9 cellular contexts compared by ENCODE assay signal in genomic region chr1:110243581-110243980, GRCh38. TPM values are rescaled to one million over a fixed set of nuclear protein-coding genes. Genes with fewer than 3 reads are reported as not detected.
A peak's percentile ranks its signal among the peaks of the same experiment; 100 is the strongest.
DNase-seq lines count a peak whose midpoint lies in the region; ATAC-seq and TF ChIP-seq lines count a peak whose summit lies in the region.
"Had no signal": no experiment of that assay in that cellular context is flagged by ENCODE, and none has a peak within 500 bp of the region (broad histone marks: within the 10 kb centered on the region; RNA-seq: fewer than 3 reads in every experiment).

No MANE protein-coding gene starts in this region.

- H3K9me3 ChIP-seq in OCI-LY1 (ENCODE audit: low read length) (no peaks in the 10 kb centered on the region), heart left ventricle (no peaks in the 10 kb centered on the region)

- peaks cover 24% of the 10 kb centered on the region for H3K4me1 Mint-ChIP-seq in activated CD4-positive, alpha-beta T cell treated with anti-CD3 and anti-CD28 coated beads for 36 hours
- H3K4me1 Mint-ChIP-seq in type B pancreatic cell (ENCODE audit: unreplicated experiment) = peaks cover 13% of the 10 kb centered on the region

- no peak overlapping the region for H3K4me3 ChIP-seq in OCI-LY1 (ENCODE audit: low read depth, low read length, poor library complexity, severe bottlenecking)
- no peak overlapping the region for H3K4me3 ChIP-seq in heart left ventricle

- no peak for TF ChIP-seq POLR2A in heart left ventricle (IDR thresholded peaks at IDR 0.05)

- H3K27me3 ChIP-seq in OCI-LY1 (ENCODE audit: insufficient read depth, low read length) (no peaks in the 10 kb centered on the region), heart left ventricle (no peaks in the 10 kb centered on the region)

- CTCF ChIA-PET in activated CD4-positive, alpha-beta T cell treated with anti-CD3 and anti-CD28 coated beads for 36 hours (lab: Charles Lee) = interaction anchor here (2.2 kb wide), 1 partner anchor 35 kb away, joined by 9 read pairs; no protein-coding TSS in a partner anchor

- no peaks in the 10 kb centered on the region for H3K27me3 Mint-ChIP-seq in activated CD4-positive, alpha-beta T cell treated with anti-CD3 and anti-CD28 coated beads for 36 hours
- H3K27me3 Mint-ChIP-seq in type B pancreatic cell = peaks cover 54% of the 10 kb centered on the region
- H3K27me3 Mint-ChIP-seq: CD4-positive, alpha-beta T cell had no signal

- TF ChIP-seq CTCF in OCI-LY1 (IDR thresholded peaks at IDR 0.05; ENCODE audit: low read length) (no peak), heart left ventricle (IDR thresholded peaks at IDR 0.05) (no peak), type B pancreatic cell (conservative IDR thresholded peaks at IDR 0.05) (no peak)

- H3K4me3 Mint-ChIP-seq in activated CD4-positive, alpha-beta T cell treated with anti-CD3 and anti-CD28 coated beads for 36 hours = no peak overlapping the region
- no peak overlapping the region for H3K4me3 Mint-ChIP-seq in type B pancreatic cell
- H3K4me3 Mint-ChIP-seq: CD4-positive, alpha-beta T cell had no signal

- peaks cover 13% of the 10 kb centered on the region for H3K4me1 ChIP-seq in OCI-LY1 (ENCODE audit: insufficient read depth, low read length, severe bottlenecking)
- peaks cover 0 to 16% (median 3%) of the 10 kb centered on the region in 12 donors for H3K4me1 ChIP-seq in heart left ventricle

- H3K9ac ChIP-seq in OCI-LY1 (ENCODE audit: low read length) = no peak overlapping the region

- no peaks in the 10 kb centered on the region for H3F3A ChIP-seq in OCI-LY1 (ENCODE audit: insufficient read depth, low read length)

- no peaks in the 10 kb centered on the region for H3K9me3 Mint-ChIP-seq in activated CD4-positive, alpha-beta T cell treated with anti-CD3 and anti-CD28 coated beads for 36 hours (ENCODE audit: low read depth)
- no peaks in the 10 kb centered on the region for H3K9me3 Mint-ChIP-seq in type B pancreatic cell
- H3K9me3 Mint-ChIP-seq: CD4-positive, alpha-beta T cell had no signal

- H3K27ac Mint-ChIP-seq in activated CD4-positive, alpha-beta T cell treated with anti-CD3 and anti-CD28 coated beads for 36 hours = peak overlapping the region; percentile 4
- no peak overlapping the region for H3K27ac Mint-ChIP-seq in type B pancreatic cell
- H3K27ac Mint-ChIP-seq: CD4-positive, alpha-beta T cell had no signal

- no peaks in the 10 kb centered on the region for H4K20me1 ChIP-seq in OCI-LY1 (ENCODE audit: insufficient read depth, low read length)

- H2AFZ ChIP-seq in OCI-LY1 (ENCODE audit: low read length) = no peak overlapping the region

- no peaks in the 10 kb centered on the region for H3K79me2 ChIP-seq in OCI-LY1 (ENCODE audit: insufficient read depth, low read length)

- H3K36me3 ChIP-seq in OCI-LY1 (ENCODE audit: insufficient read depth, low read length) = no peaks in the 10 kb centered on the region
- H3K36me3 ChIP-seq in heart left ventricle = no peaks in the 10 kb centered on the region

- peak; percentile 78 for ATAC-seq in activated CD4-positive, alpha-beta T cell treated with anti-CD3 and anti-CD28 coated beads for 36 hours
- ATAC-seq in HG02623 (IDR thresholded peaks at IDR 0.05; ENCODE audit: unreplicated experiment) (peak; percentile 47), heart left ventricle (no peak)

- DNase-seq in activated CD4-positive, alpha-beta T cell treated with anti-CD3 and anti-CD28 coated beads for 36 hours = peak; percentile 66
- no peak for DNase-seq in activated CD4-positive, alpha-beta T cell treated with anti-CD3 and anti-CD28 coated beads, Interleukin-2, amount 50 U/mL, for 4 hours
- DNase-seq in retina = peak; percentile 49
- DNase-seq in 8988T = no peak
- no peak for DNase-seq in heart left ventricle
- DNase-seq in type B pancreatic cell (ENCODE audit: extremely low spot score, unreplicated experiment) = no peak
- DNase-seq: CD4-positive, alpha-beta T cell had no signal

- no peak overlapping the region for H3K27ac ChIP-seq in OCI-LY1 (ENCODE audit: low read depth, low read length, poor library complexity, severe bottlenecking)
- no peak overlapping the region for H3K27ac ChIP-seq in heart left ventricle

- POLR2A ChIA-PET in activated CD4-positive, alpha-beta T cell treated with anti-CD3 and anti-CD28 coated beads for 36 hours (lab: Charles Lee) = no interaction called here

- H3K36me3 Mint-ChIP-seq in activated CD4-positive, alpha-beta T cell treated with anti-CD3 and anti-CD28 coated beads for 36 hours (ENCODE audit: low read depth) = peaks cover 7% of the 10 kb centered on the region
- no peaks in the 10 kb centered on the region for H3K36me3 Mint-ChIP-seq in type B pancreatic cell

- 56 to 77% (median 62%) methylated on average over 9 of the region's 9 CpGs for WGBS in heart left ventricle, 4 donors

- no peaks in the 10 kb centered on the region for H3K9me2 ChIP-seq in OCI-LY1 (ENCODE audit: low read depth, low read length)

- H3K4me2 ChIP-seq in OCI-LY1 (ENCODE audit: low read length) = peak overlapping the region; percentile 40; the same call in 1 of the 2 replicates

- intact Hi-C loops in activated CD4-positive, alpha-beta T cell treated with anti-CD3 and anti-CD28 coated beads for 36 hours (cut with DNase I, micrococcal nuclease) = no loop called here
- intact Hi-C loops in heart left ventricle (cut with DNase I) = no loop called here

RNA-seq across cellular contexts. Expression of gene KCNC4, which starts 33.5 kb away (rescaled TPM):
- 10 to 100 TPM; 13.9 to 14.3 TPM for total RNA-seq in activated CD4-positive, alpha-beta T cell treated with anti-CD3 and anti-CD28 coated beads for 36 hours
- total RNA-seq in heart left ventricle (10 to 100 TPM in 3 of 9 donors, 1 to 10 TPM in 6; 4.9 to 15.2 (median 6.7) TPM), type B pancreatic cell (ENCODE audit: low replicate concordance) (3.4 and 4.8 TPM in 2 replicates)
- polyA plus RNA-seq in heart left ventricle = 1 to 10 TPM; 2.4 to 3.1 TPM

Comparison
In these comparisons a context has a peak if more than half of its experiments do, and no peak if none do; other contexts are left out.
1. DNase-seq: peak in activated CD4-positive, alpha-beta T cell treated with anti-CD3 and anti-CD28 coated beads for 36 hours (single experiment) and retina (single experiment); none in activated CD4-positive, alpha-beta T cell treated with anti-CD3 and anti-CD28 coated beads, Interleukin-2, amount 50 U/mL, for 4 hours (0 of 2), 8988T (single experiment), heart left ventricle (0 of 5) and type B pancreatic cell (single experiment).
2. ATAC-seq: peak in activated CD4-positive, alpha-beta T cell treated with anti-CD3 and anti-CD28 coated beads for 36 hours (single experiment) and HG02623 (single experiment); none in heart left ventricle (0 of 4).